Comparison of ENCODE assay signal across 8 cellular contexts in genomic region chr6:47308223-47308567, GRCh38. TPM values are rescaled to one million over a fixed set of nuclear protein-coding genes. Genes with fewer than 3 reads are reported as not detected.
DNase-seq lines count a peak whose midpoint lies in the region; ATAC-seq, FAIRE-seq and TF ChIP-seq lines count a peak whose summit lies in the region.

No MANE protein-coding gene starts in this region.

- H3K27me3 ChIP-seq in astrocyte (ENCODE audit: insufficient read depth, low read length) (no peaks in the 10 kb centered on the region), left lung (peaks cover 0 to 40% of the 10 kb centered on the region in 2 donors), thoracic aorta (replicated peaks; ENCODE audit: insufficient read depth) (no peaks in the 10 kb centered on the region)

- intact Hi-C loops in left lung (cut with DNase I) = no loop called here

- peaks cover 38% of the 10 kb centered on the region for H4K20me1 ChIP-seq in astrocyte (ENCODE audit: insufficient read depth, low read length)

- H3K36me3 Mint-ChIP-seq in activated T-cell treated with anti-CD3 and anti-CD28 coated beads, Interleukin-2, amount 50 U/mL, for 4 hours (ENCODE audit: insufficient read depth) = no peaks in the 10 kb centered on the region
- H3K36me3 Mint-ChIP-seq in astrocyte (ENCODE audit: low read depth, unreplicated experiment) = peaks cover 18% of the 10 kb centered on the region

- peaks cover 10% of the 10 kb centered on the region for H3K4me1 Mint-ChIP-seq in activated T-cell treated with anti-CD3 and anti-CD28 coated beads, Interleukin-2, amount 50 U/mL, for 4 hours (ENCODE audit: low read depth)
- peaks cover 37% of the 10 kb centered on the region for H3K4me1 Mint-ChIP-seq in astrocyte (ENCODE audit: low read depth, unreplicated experiment)

- POLR2A ChIA-PET in HEK293T (lab: Yijun Ruan, JAX) = interaction anchor here (1.3 to 2.2 kb wide), 2 partner anchors 61 to 210 kb away, joined by 3 to 11 read pairs; no protein-coding TSS in a partner anchor

- H3K9me3 ChIP-seq in astrocyte (ENCODE audit: insufficient read depth, low read depth, low read length) = no peaks in the 10 kb centered on the region
- H3K9me3 ChIP-seq in left lung = no peaks in the 10 kb centered on the region
- H3K9me3 ChIP-seq in thoracic aorta = no peaks in the 10 kb centered on the region

- no peaks in the 10 kb centered on the region for H3K9me3 Mint-ChIP-seq in activated T-cell treated with anti-CD3 and anti-CD28 coated beads, Interleukin-2, amount 50 U/mL, for 4 hours
- H3K9me3 Mint-ChIP-seq in astrocyte (ENCODE audit: unreplicated experiment) = no peaks in the 10 kb centered on the region

- H3K4me1 ChIP-seq in astrocyte (ENCODE audit: insufficient read depth, low read length) (peaks cover 18% of the 10 kb centered on the region), left lung (peaks cover 0 to 15% of the 10 kb centered on the region in 2 donors), thoracic aorta (ENCODE audit: control insufficient read depth in 1 of 2, low read depth in 2 of 2) (peaks cover 5 to 8% of the 10 kb centered on the region in 2 donors)

- H3K36me3 ChIP-seq in astrocyte (ENCODE audit: insufficient read depth, low read length) = no peaks in the 10 kb centered on the region
- no peaks in the 10 kb centered on the region for H3K36me3 ChIP-seq in left lung
- H3K36me3 ChIP-seq in thoracic aorta = no peaks in the 10 kb centered on the region

- H3K27ac ChIP-seq in astrocyte (ENCODE audit: low read depth, low read length) = peak overlapping the region; percentile 77
- H3K27ac ChIP-seq in left lung = no peak overlapping the region
- no peak overlapping the region for H3K27ac ChIP-seq in thoracic aorta

- DNase-seq in activated T-cell treated with anti-CD3 and anti-CD28 coated beads, Interleukin-2, amount 50 U/mL, for 4 hours = no peak
- DNase-seq in activated T-cell treated with anti-CD3 and anti-CD28 coated beads, Interleukin-2, amount 50 U/mL, for 48 hours = no peak
- DNase-seq in astrocyte (ENCODE audit: low read depth) (no peak), left lung (no peak), thoracic aorta (ENCODE audit: low spot score) (no peak), HEK293T (ENCODE audit: extremely low spot score) (no peak), KG1 (lab: John Stamatoyannopoulos, UW) (no peak)

- H3K4me3 Mint-ChIP-seq in activated T-cell treated with anti-CD3 and anti-CD28 coated beads, Interleukin-2, amount 50 U/mL, for 4 hours = peak overlapping the region; percentile 72
- H3K4me3 Mint-ChIP-seq in astrocyte (ENCODE audit: unreplicated experiment) = peak overlapping the region; percentile 99

- H3K27ac Mint-ChIP-seq in astrocyte (ENCODE audit: unreplicated experiment) = peak overlapping the region; percentile 93

- H3K4me3 ChIP-seq in astrocyte (ENCODE audit: insufficient read depth, low read depth, low read length) = peak overlapping the region; percentile 78
- H3K4me3 ChIP-seq in left lung = peak overlapping the region; percentile 58 to 61
- peak overlapping the region; percentile 86 for H3K4me3 ChIP-seq in thoracic aorta

- peak overlapping the region; percentile 96 for H2AFZ ChIP-seq in astrocyte (ENCODE audit: low read depth, low read length)

- no peak for TF ChIP-seq CTCF in astrocyte (IDR thresholded peaks at IDR 0.05; ENCODE audit: insufficient read depth, low read depth, low read length)
- TF ChIP-seq CTCF in left lung (IDR thresholded peaks at IDR 0.05) = no peak
- no peak for TF ChIP-seq CTCF in thoracic aorta (IDR thresholded peaks at IDR 0.05)

- no peak for ATAC-seq in activated T-cell treated with anti-CD3 and anti-CD28 coated beads, Interleukin-2, amount 50 U/mL, for 4 hours
- no peak for ATAC-seq in left lung
- ATAC-seq in thoracic aorta (ENCODE audit: insufficient number of reproducible peaks, low FRiP score, low read depth) = no peak
- no peak for ATAC-seq in GM19467 (IDR thresholded peaks at IDR 0.05; ENCODE audit: unreplicated experiment)

- peaks cover 58% of the 10 kb centered on the region for H3K79me2 ChIP-seq in astrocyte (ENCODE audit: insufficient read depth, low read length)

- H3K9ac ChIP-seq in astrocyte (ENCODE audit: low read length) = peak overlapping the region; percentile 84

- H3K27me3 Mint-ChIP-seq in activated T-cell treated with anti-CD3 and anti-CD28 coated beads, Interleukin-2, amount 50 U/mL, for 4 hours (ENCODE audit: low read depth) = peaks cover 44% of the 10 kb centered on the region
- no peaks in the 10 kb centered on the region for H3K27me3 Mint-ChIP-seq in astrocyte (ENCODE audit: low read depth, unreplicated experiment)

- FAIRE-seq in astrocyte (lab: Jason Lieb, UNC) = no peak

- CTCF ChIA-PET in HEK293T (lab: Yijun Ruan, JAX) = interaction anchor here (0.6 to 1.3 kb wide), 2 partner anchors 72 to 207 kb away, joined by 3 to 5 read pairs; no protein-coding TSS in a partner anchor

- peak overlapping the region; percentile 95 for H3K4me2 ChIP-seq in astrocyte (ENCODE audit: low read length)

TF ChIP-seq in HEK293T, 16 proteins besides CTCF, POLR2A, EP300 and RAD21:
- TF ChIP-seq ARNT (IDR thresholded peaks at IDR 0.05) (no peak), CTBP1 (IDR thresholded peaks at IDR 0.05; ENCODE audit: borderline replicate concordance) (no peak), BHLHE40 (IDR thresholded peaks at IDR 0.05; ENCODE audit: borderline replicate concordance) (no peak)
TF ChIP-seq in HEK293T: peak in this region for 0.

RNA-seq across cellular contexts. Expression of gene TNFRSF21, which starts 1.5 kb away (rescaled TPM):
- total RNA-seq in activated T-cell treated with anti-CD3 and anti-CD28 coated beads, Interleukin-2, amount 50 U/mL, for 4 hours = 1 to 10 TPM; 3.1 to 4.9 (median 4.8) TPM
- total RNA-seq in astrocyte = 214 and 244 TPM in 2 replicates
- 10 to 100 TPM; 42.4 to 55.8 TPM for total RNA-seq in left lung
- 10 to 100 TPM in 1 of 2 donors, 1 to 10 TPM in 1; 7.3 to 15.3 TPM for total RNA-seq in thoracic aorta
